ENCODE assay signal across 20 cellular contexts in the genomic region with DNA sequence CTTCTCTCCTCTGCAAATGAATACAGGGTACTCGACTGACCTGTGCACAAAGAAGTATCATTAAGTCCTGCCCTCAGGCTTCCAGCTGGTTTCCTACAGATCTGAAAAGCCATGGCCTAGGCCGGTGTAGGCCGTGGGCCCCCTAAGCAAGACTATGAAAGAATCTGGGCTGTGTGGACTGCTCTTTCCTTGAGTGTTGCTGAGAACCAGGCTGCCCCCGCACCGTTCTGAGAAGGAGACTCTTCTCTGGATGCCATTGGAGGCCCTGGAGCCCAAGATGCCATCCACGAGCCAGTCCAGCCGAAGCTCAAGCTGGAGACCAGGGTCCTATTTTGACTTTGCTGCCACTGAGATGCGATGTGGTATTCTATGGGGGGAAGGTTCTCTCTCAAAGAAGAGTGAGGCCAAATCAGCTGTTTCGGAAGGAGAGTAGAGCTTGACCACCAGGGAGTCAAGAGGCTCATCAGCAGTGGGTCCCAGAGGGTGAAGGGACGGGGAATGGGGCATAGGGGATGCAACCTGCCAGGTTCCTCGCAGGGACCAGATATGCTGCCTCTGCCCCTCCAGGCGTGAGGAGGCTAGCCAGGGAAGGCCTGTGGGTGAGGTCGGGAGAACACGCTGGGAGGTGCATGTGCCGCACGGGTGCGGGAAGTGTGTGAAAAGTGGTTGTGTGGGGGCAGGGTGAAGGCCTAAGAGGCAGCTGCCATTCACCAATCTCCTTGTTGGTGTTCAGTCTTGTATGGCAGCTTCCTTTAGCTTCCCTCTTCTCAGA.
"Had no signal": no experiment of that assay in that cellular context is flagged by ENCODE, and none has a peak within 500 bp of the region (broad histone marks: within the 10 kb centered on the region; RNA-seq: fewer than 3 reads in every experiment).

No MANE protein-coding gene starts in this region.

- H3K27me3 ChIP-seq: uterus had no signal

- H3K9me3 Mint-ChIP-seq: activated naive CD4-positive, alpha-beta T cell treated with anti-CD3 and anti-CD28 coated beads, Interleukin-2, amount 50 U/mL, for 24 hours; activated T-helper 2 cell treated with anti-CD3 and anti-CD28 coated beads, Interferon-gamma antibody, Interleukin-2, Interleukin-4, amounts not matched to agents 10 μg/mL and 5 μg/mL and 100 μg/mL, durations not matched to agents 14 hours and 24 hours and 36 hours; stimulated activated effector memory CD8-positive, alpha-beta T cell treated with anti-CD3 and anti-CD28 coated beads, Interleukin-12 subunit alpha, Interleukin-12 subunit beta, amount 100 ng/mL, for 72 hours; T-helper 1 cell treated with Interleukin-12 subunit alpha and Interleukin-12 subunit beta and Interleukin-4 antibody, amounts not matched to agents 30 μg/mL and 1 μg/mL, for 36 hours had no signal

- DNase-seq: activated CD4-positive, alpha-beta T cell treated with anti-CD3 and anti-CD28 coated beads for 1 hour; activated T-cell treated with anti-CD3 and anti-CD28 coated beads for 4 hours; dermis blood vessel endothelial cell; effector memory CD4-positive, alpha-beta T cell; esophagus squamous epithelium; heart right ventricle; midbrain; right cardiac atrium; SJCRH30; small intestine; stimulated activated CD4-positive, alpha-beta T cell treated with anti-CD3 and anti-CD28 coated beads, Interleukin-4, amount 100 ng/mL, for 24 hours; substantia nigra; uterus had no signal

- H3K4me3 ChIP-seq: esophagus squamous epithelium, heart right ventricle, lung, prostate gland, SJCRH30, tibial artery, uterus had no signal

- H3K36me3 ChIP-seq: esophagus squamous epithelium, heart right ventricle, prostate gland, SJCRH30, tibial artery, uterus had no signal

- H3K4me3 Mint-ChIP-seq: activated naive CD4-positive, alpha-beta T cell treated with anti-CD3 and anti-CD28 coated beads, Interleukin-2, amount 50 U/mL, for 24 hours; stimulated activated effector memory CD8-positive, alpha-beta T cell treated with anti-CD3 and anti-CD28 coated beads, Interleukin-12 subunit alpha, Interleukin-12 subunit beta, amount 100 ng/mL, for 72 hours; T-helper 1 cell treated with Interleukin-12 subunit alpha and Interleukin-12 subunit beta and Interleukin-4 antibody, amounts not matched to agents 30 μg/mL and 1 μg/mL, for 36 hours had no signal

- H3K4me1 ChIP-seq: esophagus squamous epithelium, heart right ventricle, prostate gland, SJCRH30, tibial artery, uterus had no signal

- H3K27ac Mint-ChIP-seq: activated naive CD4-positive, alpha-beta T cell treated with anti-CD3 and anti-CD28 coated beads, Interleukin-2, amount 50 U/mL, for 24 hours; activated T-helper 2 cell treated with anti-CD3 and anti-CD28 coated beads, Interferon-gamma antibody, Interleukin-2, Interleukin-4, amounts not matched to agents 10 μg/mL and 5 μg/mL and 100 μg/mL, durations not matched to agents 14 hours and 24 hours and 36 hours; stimulated activated effector memory CD8-positive, alpha-beta T cell treated with anti-CD3 and anti-CD28 coated beads, Interleukin-12 subunit alpha, Interleukin-12 subunit beta, amount 100 ng/mL, for 72 hours; T-helper 1 cell treated with Interleukin-12 subunit alpha and Interleukin-12 subunit beta and Interleukin-4 antibody, amounts not matched to agents 30 μg/mL and 1 μg/mL, for 36 hours had no signal

- H3K4me1 Mint-ChIP-seq: activated naive CD4-positive, alpha-beta T cell treated with anti-CD3 and anti-CD28 coated beads, Interleukin-2, amount 50 U/mL, for 24 hours; stimulated activated effector memory CD8-positive, alpha-beta T cell treated with anti-CD3 and anti-CD28 coated beads, Interleukin-12 subunit alpha, Interleukin-12 subunit beta, amount 100 ng/mL, for 72 hours had no signal

- H3K27ac ChIP-seq: esophagus squamous epithelium, heart right ventricle, prostate gland, SJCRH30, tibial artery, uterus had no signal

- H3K36me3 Mint-ChIP-seq: activated naive CD4-positive, alpha-beta T cell treated with anti-CD3 and anti-CD28 coated beads, Interleukin-2, amount 50 U/mL, for 24 hours; stimulated activated effector memory CD8-positive, alpha-beta T cell treated with anti-CD3 and anti-CD28 coated beads, Interleukin-12 subunit alpha, Interleukin-12 subunit beta, amount 100 ng/mL, for 72 hours had no signal

- H3K27me3 Mint-ChIP-seq: activated naive CD4-positive, alpha-beta T cell treated with anti-CD3 and anti-CD28 coated beads, Interleukin-2, amount 50 U/mL, for 24 hours had no signal

- ATAC-seq: heart right ventricle; right cardiac atrium; stimulated activated effector memory CD8-positive, alpha-beta T cell treated with anti-CD3 and anti-CD28 coated beads, Interleukin-12 subunit alpha, Interleukin-12 subunit beta, amount 100 ng/mL, for 72 hours had no signal

- H3K9me3 ChIP-seq: esophagus squamous epithelium, heart right ventricle, prostate gland, SJCRH30, tibial artery, uterus had no signal
